ENCODE assay signal across 9 cellular contexts in the genomic region with DNA sequence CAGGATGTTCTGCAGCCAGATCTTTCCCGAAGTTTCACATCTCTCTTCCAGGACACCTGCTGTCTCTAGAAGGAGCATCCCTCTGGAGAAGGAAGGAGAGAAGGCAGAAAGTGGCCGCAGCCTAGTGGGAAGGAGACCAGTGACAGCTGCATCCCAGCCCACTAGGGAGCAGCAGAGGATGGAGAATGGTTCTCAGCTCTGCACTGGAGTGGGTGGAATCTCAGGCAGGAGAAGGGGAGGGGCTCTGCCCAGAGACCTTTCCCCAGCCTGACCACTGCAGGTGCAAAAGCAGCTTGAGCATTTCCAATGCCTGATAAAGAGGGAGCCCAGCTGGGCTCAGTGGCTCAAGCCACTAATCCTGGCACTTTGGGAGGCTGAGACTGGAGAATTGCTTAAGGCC. TPM values are rescaled to one million over a fixed set of nuclear protein-coding genes. Genes with fewer than 3 reads are reported as not detected.
DNase-seq lines count a peak whose midpoint lies in the region; ATAC-seq and TF ChIP-seq lines count a peak whose summit lies in the region.
"Had no signal": no experiment of that assay in that cellular context is flagged by ENCODE, and none has a peak within 500 bp of the region (broad histone marks: within the 10 kb centered on the region; RNA-seq: fewer than 3 reads in every experiment).

No MANE protein-coding gene starts in this region.

- H3K36me3 ChIP-seq in MM.1S (replicated peaks; ENCODE audit: insufficient read depth, low read length) (no peaks in the 10 kb centered on the region), mucosa of descending colon (ENCODE audit: low read depth) (no peaks in the 10 kb centered on the region)
- H3K36me3 ChIP-seq: Peyer's patch had no signal

- peak; percentile 38 for TF ChIP-seq CTCF in MM.1S (IDR thresholded peaks at IDR 0.05; ENCODE audit: low read length)
- peak; percentile 49 for TF ChIP-seq CTCF in endothelial cell (IDR thresholded peaks at IDR 0.05; ENCODE audit: unreplicated experiment)
- TF ChIP-seq CTCF in mucosa of descending colon (IDR thresholded peaks at IDR 0.05): peak; percentile 18

- H3K27ac ChIP-seq in MM.1S (ENCODE audit: low read length): no peak overlapping the region
- H3K27ac ChIP-seq: Peyer's patch had no signal

- H3K9ac ChIP-seq in MM.1S (ENCODE audit: low read length): no peak overlapping the region

- no peaks in the 10 kb centered on the region for H3K9me2 ChIP-seq in MM.1S (replicated peaks; ENCODE audit: insufficient read depth, low read length)

- H3F3A ChIP-seq in MM.1S (ENCODE audit: insufficient read depth, low read length): no peaks in the 10 kb centered on the region

- DNase-seq in Daoy (ENCODE audit: low read depth): peak; percentile 73
- no peak for DNase-seq in MM.1S
- DNase-seq in RKO (ENCODE audit: low spot score): peak; percentile 56
- DNase-seq in endothelial cell (ENCODE audit: low spot score): peak; percentile 77
- peak in 2 of 3 donors; percentile 55 to 64 for DNase-seq in mucosa of descending colon
- no peak for DNase-seq in germinal center (ENCODE audit: low spot score)

- H3K27me3 Mint-ChIP-seq in endothelial cell (ENCODE audit: unreplicated experiment): peaks cover 15% of the 10 kb centered on the region

- ATAC-seq in mucosa of descending colon (peak; percentile 56), HG03342 (IDR thresholded peaks at IDR 0.05; ENCODE audit: unreplicated experiment) (no peak), GM19397 (IDR thresholded peaks at IDR 0.05; ENCODE audit: unreplicated experiment) (no peak)

- no peak overlapping the region for H3K27ac Mint-ChIP-seq in endothelial cell (ENCODE audit: unreplicated experiment)

- H3K4me1 Mint-ChIP-seq in endothelial cell (ENCODE audit: unreplicated experiment): peaks cover 23% of the 10 kb centered on the region

- no peaks in the 10 kb centered on the region for H3K36me3 Mint-ChIP-seq in endothelial cell (ENCODE audit: low read depth, unreplicated experiment)

- no peak overlapping the region for H3K4me2 ChIP-seq in MM.1S (ENCODE audit: low read depth, low read length)

- H4K20me1 ChIP-seq in MM.1S (ENCODE audit: insufficient read depth, low read length): no peaks in the 10 kb centered on the region

- intact Hi-C loops in mucosa of descending colon (cut with DNase I, micrococcal nuclease): loop anchor here (2.0 to 10.0 kb wide), 4 partner anchors 225 to 315 kb away; no protein-coding TSS in a partner anchor

- H3K9me3 Mint-ChIP-seq in endothelial cell (ENCODE audit: unreplicated experiment): no peaks in the 10 kb centered on the region

- no peaks in the 10 kb centered on the region for H3K79me2 ChIP-seq in MM.1S (ENCODE audit: low read length)

- H3K9me3 ChIP-seq in MM.1S (replicated peaks; ENCODE audit: insufficient read depth, low read length) (no peaks in the 10 kb centered on the region), mucosa of descending colon (no peaks in the 10 kb centered on the region)

- H3K4me1 ChIP-seq in MM.1S (ENCODE audit: low read length) (no peaks in the 10 kb centered on the region), mucosa of descending colon (ENCODE audit: low read depth) (peaks cover 18% of the 10 kb centered on the region)

- no peak overlapping the region for H3K4me3 Mint-ChIP-seq in endothelial cell (ENCODE audit: unreplicated experiment)

- no peak overlapping the region for H3K4me3 ChIP-seq in MM.1S (ENCODE audit: low read length)
- H3K4me3 ChIP-seq in mucosa of descending colon: no peak overlapping the region
- H3K4me3 ChIP-seq: Peyer's patch had no signal

- peaks cover 25% of the 10 kb centered on the region for H3K27me3 ChIP-seq in MM.1S (replicated peaks; ENCODE audit: insufficient read depth, low read length)

- no peak overlapping the region for H2AFZ ChIP-seq in MM.1S (ENCODE audit: low read length)

RNA-seq across cellular contexts. Expression of a gene that starts 32.3 kb away (rescaled TPM):
- total RNA-seq in Daoy (2014; rRNA removed; shearing (Covaris generic)): not detected in 2 replicates
- total RNA-seq in endothelial cell (ENCODE audit: unreplicated experiment) (not detected), mucosa of descending colon (under 1 TPM in 1 of 3 donors, not detected in 2; 0.25 TPM)
- total RNA-seq: Peyer's patch had no signal

Comparison
In these comparisons a context has a peak if more than half of its experiments do, and no peak if none do; other contexts are left out.
1. DNase-seq: peak in Daoy (single experiment), RKO (single experiment), endothelial cell (single experiment) and mucosa of descending colon (2 of 3); none in MM.1S (single experiment) and germinal center (single experiment).
2. Peak in every context shown above with its lines, with median percentiles within 50 percentile points of each other: CTCF ChIP-seq.